In genomic region chrX:41145920-41146608, GRCh38 we compare ENCODE assay signal across 11 cellular contexts.
A peak's percentile ranks its signal among the peaks of the same experiment; 100 is the strongest.
DNase-seq lines count a peak whose midpoint lies in the region; ATAC-seq and TF ChIP-seq lines count a peak whose summit lies in the region.
"Had no signal": no experiment of that assay in that cellular context is flagged by ENCODE, and none has a peak within 500 bp of the region (broad histone marks: within the 10 kb centered on the region; RNA-seq: fewer than 3 reads in every experiment).

No MANE protein-coding gene starts in this region.

- H3K9me3 ChIP-seq in AG04450 (ENCODE audit: control insufficient read depth, insufficient read depth, low read length) (no peaks in the 10 kb centered on the region), HCT116 (ENCODE audit: control insufficient read depth in 1 of 2, insufficient read depth in 1 of 2, low read depth in 1 of 2, low read length in 2 of 2) (no peaks in the 10 kb centered on the region), hepatocyte (ENCODE audit: low read depth) (no peaks in the 10 kb centered on the region)
- H3K9me3 ChIP-seq: SJSA1 had no signal

- no peak for TF ChIP-seq POLR2A in HCT116 (IDR thresholded peaks at IDR 0.05; ENCODE audit: borderline replicate concordance, extremely low read depth, insufficient read depth, insufficient read length)

- TF ChIP-seq RAD21 in HCT116 (IDR thresholded peaks at IDR 0.05; ENCODE audit: low read depth), result no peak

- H3K79me2 ChIP-seq in HCT116 (ENCODE audit: insufficient read depth, low read length) (peaks cover 4% of the 10 kb centered on the region; the same call in 1 of the 2 replicates), hepatocyte (peaks cover 2% of the 10 kb centered on the region)

- peak; percentile 43 for DNase-seq in AG04450 (ENCODE audit: low read depth, low spot score)
- peak; percentile 19 for DNase-seq in HCT116 (ENCODE audit: low read depth, low spot score)
- no peak for DNase-seq in activated naive CD8-positive, alpha-beta T cell treated with anti-CD3 and anti-CD28 coated beads, Interleukin-2, amount 10 ng/mL, durations not matched to agents 7 days and 5 days
- DNase-seq in hepatocyte (ENCODE audit: low spot score), result peak; percentile 16
- no peak for DNase-seq in type B pancreatic cell (ENCODE audit: extremely low spot score, unreplicated experiment)
- DNase-seq in germinal center (ENCODE audit: low spot score), result no peak
- no peak for DNase-seq in posterior vena cava (ENCODE audit: low spot score)
- DNase-seq: NCI-H187 treated with DMSO at 0.1 percent for 48 hours; stimulated activated CD4-positive, alpha-beta T cell treated with anti-CD3 and anti-CD28 coated beads, Interleukin-4, amount 100 ng/mL, for 24 hours had no signal

- no peak overlapping the region for H2AFZ ChIP-seq in HCT116 (ENCODE audit: low read depth, low read length, poor library complexity, severe bottlenecking)
- no peak overlapping the region for H2AFZ ChIP-seq in hepatocyte

- H3K4me2 ChIP-seq in HCT116 (ENCODE audit: low read length) (peak overlapping the region; percentile 37), hepatocyte (no peak overlapping the region)

- H4K20me1 ChIP-seq in HCT116 (ENCODE audit: insufficient read depth) (no peaks in the 10 kb centered on the region), hepatocyte (ENCODE audit: insufficient read depth, poor library complexity, severe bottlenecking) (no peaks in the 10 kb centered on the region)

- no peaks in the 10 kb centered on the region for H3K9me2 ChIP-seq in HCT116 (ENCODE audit: insufficient read depth)
- no peaks in the 10 kb centered on the region for H3K9me2 ChIP-seq in hepatocyte (replicated peaks; ENCODE audit: insufficient read depth)

- no peaks in the 10 kb centered on the region for H3K9me3 Mint-ChIP-seq in activated naive CD8-positive, alpha-beta T cell treated with anti-CD3 and anti-CD28 coated beads, Interleukin-2, amount 10 ng/mL, durations not matched to agents 7 days and 5 days
- H3K9me3 Mint-ChIP-seq in type B pancreatic cell, result no peaks in the 10 kb centered on the region

- WGBS in hepatocyte (ENCODE audit: low lambda C conversion rate, missing lambda C conversion rate), result 89% methylated on average over 2 of the region's 2 CpGs

- no peak overlapping the region for H3K27ac ChIP-seq in AG04450 (ENCODE audit: low read depth, low read length)
- peak overlapping the region; percentile 61; the same call in 1 of the 2 replicates for H3K27ac ChIP-seq in HCT116 (ENCODE audit: low read depth, low read length)
- H3K27ac ChIP-seq in hepatocyte, result no peak overlapping the region
- H3K27ac ChIP-seq: SJSA1 had no signal

- BruUV-seq in HCT116 (replicated peaks; lab: Mats Ljungman, UMichigan), result no TSS peak

- H3K4me1 Mint-ChIP-seq in activated naive CD8-positive, alpha-beta T cell treated with anti-CD3 and anti-CD28 coated beads, Interleukin-2, amount 10 ng/mL, durations not matched to agents 7 days and 5 days, result peaks cover 4% of the 10 kb centered on the region
- H3K4me1 Mint-ChIP-seq in type B pancreatic cell (ENCODE audit: unreplicated experiment), result no peaks in the 10 kb centered on the region

- peaks cover 8% of the 10 kb centered on the region for H3K36me3 Mint-ChIP-seq in activated naive CD8-positive, alpha-beta T cell treated with anti-CD3 and anti-CD28 coated beads, Interleukin-2, amount 10 ng/mL, durations not matched to agents 7 days and 5 days
- H3K36me3 Mint-ChIP-seq in type B pancreatic cell, result peaks cover 14% of the 10 kb centered on the region

- H3K36me3 ChIP-seq in HCT116 (ENCODE audit: control insufficient read depth in 1 of 2, insufficient read depth in 2 of 2, low read length in 2 of 2), result peaks cover 0 to 11% of the 10 kb centered on the region in 2 experiments; a peak in 3 of 4 replicates
- H3K36me3 ChIP-seq in hepatocyte (replicated peaks; ENCODE audit: insufficient read depth, low read depth), result no peaks in the 10 kb centered on the region

- TF ChIP-seq CTCF in AG04450 (IDR thresholded peaks at IDR 0.05; ENCODE audit: low read depth, low read length), result no peak
- TF ChIP-seq CTCF in HCT116 (IDR thresholded peaks at IDR 0.05 in 2 of 3, conservative IDR thresholded peaks at IDR 0.05 in 1 of 3; ENCODE audit: borderline replicate concordance in 1 of 3, insufficient read depth in 1 of 3, low read depth in 2 of 3, low read length in 2 of 3), result no peak
- TF ChIP-seq CTCF in hepatocyte (IDR thresholded peaks at IDR 0.05; ENCODE audit: poor library complexity), result no peak
- no peak for TF ChIP-seq CTCF in type B pancreatic cell (conservative IDR thresholded peaks at IDR 0.05)

- H3K4me1 ChIP-seq in HCT116 (ENCODE audit: control insufficient read depth in 1 of 2, insufficient read depth in 2 of 2, low read length in 2 of 2) (peaks cover 12 to 27% of the 10 kb centered on the region in 2 experiments), hepatocyte (ENCODE audit: insufficient read depth) (peaks cover 5% of the 10 kb centered on the region)

- ATAC-seq in HCT116 (peak; percentile 54), GM19328 (IDR thresholded peaks at IDR 0.05; ENCODE audit: unreplicated experiment) (no peak)
- no peak for ATAC-seq in activated naive CD8-positive, alpha-beta T cell treated with anti-CD3 and anti-CD28 coated beads, Interleukin-2, amount 10 ng/mL, durations not matched to agents 7 days and 5 days (ENCODE audit: low read depth)

- no peaks in the 10 kb centered on the region for H3K27me3 Mint-ChIP-seq in activated naive CD8-positive, alpha-beta T cell treated with anti-CD3 and anti-CD28 coated beads, Interleukin-2, amount 10 ng/mL, durations not matched to agents 7 days and 5 days
- no peaks in the 10 kb centered on the region for H3K27me3 Mint-ChIP-seq in type B pancreatic cell

- no peak overlapping the region for H3K4me3 ChIP-seq in AG04450 (ENCODE audit: low read depth, low read length)
- H3K4me3 ChIP-seq in HCT116 (replicated peaks in 1 of 2; ENCODE audit: low read depth in 1 of 2, low read length in 2 of 2), result no peak overlapping the region
- H3K4me3 ChIP-seq in hepatocyte, result no peak overlapping the region
- H3K4me3 ChIP-seq: SJSA1 had no signal

- H3K4me3 Mint-ChIP-seq in activated naive CD8-positive, alpha-beta T cell treated with anti-CD3 and anti-CD28 coated beads, Interleukin-2, amount 10 ng/mL, durations not matched to agents 7 days and 5 days, result no peak overlapping the region
- no peak overlapping the region for H3K4me3 Mint-ChIP-seq in type B pancreatic cell

- H3K27ac Mint-ChIP-seq in activated naive CD8-positive, alpha-beta T cell treated with anti-CD3 and anti-CD28 coated beads, Interleukin-2, amount 10 ng/mL, durations not matched to agents 7 days and 5 days, result peak overlapping the region; percentile 21
- H3K27ac Mint-ChIP-seq in type B pancreatic cell, result no peak overlapping the region

- H3K27me3 ChIP-seq in AG04450 (ENCODE audit: control insufficient read depth, insufficient read depth, low read length) (no peaks in the 10 kb centered on the region), HCT116 (ENCODE audit: insufficient read depth, low read length) (no peaks in the 10 kb centered on the region), hepatocyte (no peaks in the 10 kb centered on the region)
- H3K27me3 ChIP-seq: SJSA1 had no signal

- intact Hi-C loops in HCT116 (cut with micrococcal nuclease), result no loop called here
- intact Hi-C loops in posterior vena cava (cut with DNase I), result no loop called here

- POLR2A ChIA-PET in AG04450 (lab: Yijun Ruan, JAX) (no interaction called here), HCT116 (lab: Charles Lee) (no interaction called here)
- POLR2A ChIA-PET in activated naive CD8-positive, alpha-beta T cell treated with anti-CD3 and anti-CD28 coated beads, Interleukin-2, amount 10 ng/mL, durations not matched to agents 7 days and 5 days (lab: Charles Lee), result no interaction called here

- CTCF ChIA-PET in AG04450 (lab: Charles Lee), result interaction anchor here (1.0 to 1.5 kb wide), 4 partner anchors 31 to 108 kb away, joined by 3 to 4 read pairs (median 3); no protein-coding TSS in a partner anchor
- CTCF ChIA-PET in HCT116 (lab: Charles Lee), result interaction anchor here (0.9 kb wide), 1 partner anchor 36 kb away, joined by 3 read pairs; no protein-coding TSS in a partner anchor

- no peak overlapping the region for H3K9ac ChIP-seq in HCT116 (ENCODE audit: low read length)

- RAD21 ChIA-PET in HCT116 (lab: Charles Lee; ENCODE audit: low non-redundant PET in 1 of 2, low total read pairs in 2 of 2, uncharacterized antibody in 2 of 2, unreplicated experiment in 2 of 2), result no interaction called here

TF ChIP-seq in HCT116, 20 proteins besides CTCF, POLR2A, EP300 and RAD21:
- no peak for TF ChIP-seq TCF7L2 (IDR thresholded peaks at IDR 0.05; ENCODE audit: borderline replicate concordance, extremely low read depth, insufficient read depth, insufficient read length)
- TF ChIP-seq FOSL1 (IDR thresholded peaks at IDR 0.05; ENCODE audit: low read depth), result peak; percentile 23; the same call in 1 of the 2 replicates

Comparison
In these comparisons a context has a peak if more than half of its experiments do, and no peak if none do; other contexts are left out.
1. DNase-seq: peak in AG04450 (single experiment), HCT116 (single experiment) and hepatocyte (single experiment); none in activated naive CD8-positive, alpha-beta T cell treated with anti-CD3 and anti-CD28 coated beads, Interleukin-2, amount 10 ng/mL, durations not matched to agents 7 days and 5 days (single experiment), type B pancreatic cell (single experiment), germinal center (single experiment) and posterior vena cava (single experiment).